ENCODE assay signal across 2 cellular contexts in genomic region chr9:73541923-73542322, GRCh38.
TF ChIP-seq lines count a peak whose summit lies in the region.

No MANE protein-coding gene starts in this region.

TF ChIP-seq in GM23338, 12 proteins besides CTCF, POLR2A, EP300 and RAD21 (continued from another document):
- no peak for TF ChIP-seq ZNF462 (CRISPR knock-in tag; IDR thresholded peaks at IDR 0.05)
- no peak for TF ChIP-seq EZH2 (IDR thresholded peaks at IDR 0.05; ENCODE audit: low read depth, unreplicated experiment)
- TF ChIP-seq ZNF331 (CRISPR knock-in tag; IDR thresholded peaks at IDR 0.05; ENCODE audit: low read depth): no peak
- no peak for TF ChIP-seq ETS1 (IDR thresholded peaks at IDR 0.05)
- TF ChIP-seq CREB1 (CRISPR knock-in tag; IDR thresholded peaks at IDR 0.05; ENCODE audit: low read depth): no peak
- TF ChIP-seq JUNB (IDR thresholded peaks at IDR 0.05; ENCODE audit: unreplicated experiment): no peak
- TF ChIP-seq REST (IDR thresholded peaks at IDR 0.05; ENCODE audit: unreplicated experiment): no peak
- TF ChIP-seq NANOG (IDR thresholded peaks at IDR 0.05; ENCODE audit: borderline replicate concordance): no peak
- TF ChIP-seq POLR2AphosphoS5 (IDR thresholded peaks at IDR 0.05; ENCODE audit: low read depth): no peak
TF ChIP-seq in GM23338: peak in this region for 0.

TF ChIP-seq in HepG2, 621 proteins besides CTCF, POLR2A, EP300 and RAD21 (continued from another document):
- no peak for TF ChIP-seq BCLAF1 (IDR thresholded peaks at IDR 0.05)
- no peak for TF ChIP-seq PHF20 (CRISPR knock-in tag; IDR thresholded peaks at IDR 0.05)
- TF ChIP-seq NCOA2 (CRISPR knock-in tag; IDR thresholded peaks at IDR 0.05): no peak
- no peak for TF ChIP-seq ZKSCAN5 (CRISPR knock-in tag; IDR thresholded peaks at IDR 0.05)
- TF ChIP-seq FOXA3 (CRISPR knock-in tag; IDR thresholded peaks at IDR 0.05): peak; percentile 59; the same call in 1 of the 2 replicates
- no peak for TF ChIP-seq RFX5 (IDR thresholded peaks at IDR 0.05; ENCODE audit: low read depth, low read length)
- no peak for TF ChIP-seq MAFF (IDR thresholded peaks at IDR 0.05; ENCODE audit: low read depth, low read length)
- TF ChIP-seq SMARCE1 (IDR thresholded peaks at IDR 0.05; ENCODE audit: borderline replicate concordance): no peak
- no peak for TF ChIP-seq ZEB1 (IDR thresholded peaks at IDR 0.05; ENCODE audit: insufficient replicate concordance, low read depth)
- no peak for TF ChIP-seq ZFP36L1 (CRISPR knock-in tag; IDR thresholded peaks at IDR 0.05)
